In the genomic region with DNA sequence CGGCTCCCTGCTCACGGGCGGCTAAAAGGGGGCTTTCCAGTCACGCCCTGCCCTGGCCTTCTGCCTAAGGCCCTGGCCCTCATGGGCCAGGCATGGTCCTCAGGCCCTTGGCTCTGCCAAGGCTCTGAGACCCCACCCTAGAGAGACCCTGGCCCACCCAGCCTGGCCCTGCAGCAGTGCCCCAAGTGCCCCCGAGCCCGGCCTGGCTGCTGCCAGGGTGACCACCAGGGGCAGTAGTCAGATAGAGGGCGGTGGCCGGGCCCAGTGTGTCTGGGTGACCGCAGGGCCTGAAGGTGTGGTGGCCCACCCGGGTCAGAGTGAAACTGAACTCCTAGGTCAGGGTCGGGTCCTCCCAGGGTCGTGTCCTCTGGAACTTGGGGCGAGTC, we compare ENCODE assay signal across 2 cellular contexts.
TF ChIP-seq lines count a peak whose summit lies in the region.

No MANE protein-coding gene starts in this region.

TF ChIP-seq in HCT116, 20 proteins besides CTCF, POLR2A, EP300 and RAD21:
- TF ChIP-seq CBX3 (IDR thresholded peaks at IDR 0.05; ENCODE audit: low read depth) (no peak), SRF (IDR thresholded peaks at IDR 0.05; ENCODE audit: low read depth) (no peak), JUND (IDR thresholded peaks at IDR 0.05) (no peak), ZFX (IDR thresholded peaks at IDR 0.05) (no peak), ZNF274 (IDR thresholded peaks at IDR 0.05; ENCODE audit: low read depth, low read length) (no peak), SP1 (IDR thresholded peaks at IDR 0.05; ENCODE audit: low read depth) (no peak), YY1 (IDR thresholded peaks at IDR 0.05; ENCODE audit: extremely low read depth, insufficient replicate concordance, low read depth, low read length) (no peak), CEBPB (IDR thresholded peaks at IDR 0.05; ENCODE audit: low read depth) (no peak)
- TF ChIP-seq, protein P1, sequence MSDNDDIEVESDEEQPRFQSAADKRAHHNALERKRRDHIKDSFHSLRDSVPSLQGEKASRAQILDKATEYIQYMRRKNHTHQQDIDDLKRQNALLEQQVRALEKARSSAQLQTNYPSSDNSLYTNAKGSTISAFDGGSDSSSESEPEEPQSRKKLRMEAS (IDR thresholded peaks at IDR 0.05), result no peak
- TF ChIP-seq, protein P2, sequence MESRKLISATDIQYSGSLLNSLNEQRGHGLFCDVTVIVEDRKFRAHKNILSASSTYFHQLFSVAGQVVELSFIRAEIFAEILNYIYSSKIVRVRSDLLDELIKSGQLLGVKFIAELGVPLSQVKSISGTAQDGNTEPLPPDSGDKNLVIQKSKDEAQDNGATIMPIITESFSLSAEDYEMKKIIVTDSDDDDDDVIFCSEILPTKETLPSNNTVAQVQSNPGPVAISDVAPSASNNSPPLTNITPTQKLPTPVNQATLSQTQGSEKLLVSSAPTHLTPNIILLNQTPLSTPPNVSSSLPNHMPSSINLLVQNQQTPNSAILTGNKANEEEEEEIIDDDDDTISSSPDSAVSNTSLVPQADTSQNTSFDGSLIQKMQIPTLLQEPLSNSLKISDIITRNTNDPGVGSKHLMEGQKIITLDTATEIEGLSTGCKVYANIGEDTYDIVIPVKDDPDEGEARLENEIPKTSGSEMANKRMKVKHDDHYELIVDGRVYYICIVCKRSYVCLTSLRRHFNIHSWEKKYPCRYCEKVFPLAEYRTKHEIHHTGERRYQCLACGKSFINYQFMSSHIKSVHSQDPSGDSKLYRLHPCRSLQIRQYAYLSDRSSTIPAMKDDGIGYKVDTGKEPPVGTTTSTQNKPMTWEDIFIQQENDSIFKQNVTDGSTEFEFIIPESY (IDR thresholded peaks at IDR 0.05; ENCODE audit: extremely low read depth, insufficient replicate concordance, low read length), result no peak

TF ChIP-seq in GM12878, 131 proteins besides CTCF, POLR2A, EP300 and RAD21:
- TF ChIP-seq SKIL (IDR thresholded peaks at IDR 0.05; ENCODE audit: low read depth, poor library complexity, severe bottlenecking) (no peak), PRDM15 (CRISPR knock-in tag; IDR thresholded peaks at IDR 0.05) (no peak), ZNF217 (IDR thresholded peaks at IDR 0.05) (no peak), ATF3 (IDR thresholded peaks at IDR 0.05; ENCODE audit: borderline replicate concordance, extremely low read depth, low read depth, low read length) (no peak), ZNF24 (IDR thresholded peaks at IDR 0.05) (no peak), SPI1 (IDR thresholded peaks at IDR 0.05; ENCODE audit: borderline replicate concordance, insufficient read depth, low read depth, low read length) (no peak), SMAD5 (IDR thresholded peaks at IDR 0.05; ENCODE audit: low read depth) (no peak), BCLAF1 (IDR thresholded peaks at IDR 0.05) (no peak), ZBED1 (IDR thresholded peaks at IDR 0.05; ENCODE audit: borderline replicate concordance) (no peak)
- TF ChIP-seq, protein P3, sequence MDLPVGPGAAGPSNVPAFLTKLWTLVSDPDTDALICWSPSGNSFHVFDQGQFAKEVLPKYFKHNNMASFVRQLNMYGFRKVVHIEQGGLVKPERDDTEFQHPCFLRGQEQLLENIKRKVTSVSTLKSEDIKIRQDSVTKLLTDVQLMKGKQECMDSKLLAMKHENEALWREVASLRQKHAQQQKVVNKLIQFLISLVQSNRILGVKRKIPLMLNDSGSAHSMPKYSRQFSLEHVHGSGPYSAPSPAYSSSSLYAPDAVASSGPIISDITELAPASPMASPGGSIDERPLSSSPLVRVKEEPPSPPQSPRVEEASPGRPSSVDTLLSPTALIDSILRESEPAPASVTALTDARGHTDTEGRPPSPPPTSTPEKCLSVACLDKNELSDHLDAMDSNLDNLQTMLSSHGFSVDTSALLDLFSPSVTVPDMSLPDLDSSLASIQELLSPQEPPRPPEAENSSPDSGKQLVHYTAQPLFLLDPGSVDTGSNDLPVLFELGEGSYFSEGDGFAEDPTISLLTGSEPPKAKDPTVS (IDR thresholded peaks at IDR 0.05; ENCODE audit: low read depth, low read length), result no peak
TF ChIP-seq in GM12878: peak in this region for 0.
